Comparison of ENCODE assay signal across 39 cellular contexts in genomic region chr14:81138429-81138828, GRCh38.
"Had no signal": no experiment of that assay in that cellular context is flagged by ENCODE, and none has a peak within 500 bp of the region (broad histone marks: within the 10 kb centered on the region; RNA-seq: fewer than 3 reads in every experiment).

No MANE protein-coding gene starts in this region.

- H3K36me3 Mint-ChIP-seq: activated naive CD4-positive, alpha-beta T cell treated with anti-CD3 and anti-CD28 coated beads, Interleukin-2, amount 10 ng/mL, durations not matched to agents 7 days and 5 days; activated naive CD4-positive, alpha-beta T cell treated with anti-CD3 and anti-CD28 coated beads, Interleukin-2, amount 50 U/mL, for 24 hours; activated naive CD8-positive, alpha-beta T cell; activated naive CD8-positive, alpha-beta T cell treated with anti-CD3 and anti-CD28 coated beads for 36 hours; brain had no signal

- H3K4me1 Mint-ChIP-seq: activated naive CD4-positive, alpha-beta T cell treated with anti-CD3 and anti-CD28 coated beads, Interleukin-2, amount 10 ng/mL, durations not matched to agents 7 days and 5 days; activated naive CD4-positive, alpha-beta T cell treated with anti-CD3 and anti-CD28 coated beads, Interleukin-2, amount 50 U/mL, for 24 hours; activated naive CD8-positive, alpha-beta T cell treated with anti-CD3 and anti-CD28 coated beads for 36 hours; activated naive CD8-positive, alpha-beta T cell treated with anti-CD3 and anti-CD28 coated beads, Interleukin-2, amount 10 ng/mL, durations not matched to agents 7 days and 5 days; activated naive CD8-positive, alpha-beta T cell treated with anti-CD3 and anti-CD28 coated beads, Interleukin-2, amount 50 U/mL, for 24 hours; activated T-helper 17 cell treated with anti-CD3 and anti-CD28 coated beads, Interleukin-2, amount 50 U/mL, for 72 hours; brain; central memory CD8-positive, alpha-beta T cell had no signal

- H3K4me1 ChIP-seq: adrenal gland, ascending aorta, body of pancreas, breast epithelium had no signal

- H3K27ac ChIP-seq: adrenal gland, ascending aorta, body of pancreas, brain microvascular endothelial cell, breast epithelium, cardiac muscle cell had no signal

- H3K9me3 Mint-ChIP-seq: activated naive CD4-positive, alpha-beta T cell treated with anti-CD3 and anti-CD28 coated beads for 36 hours; activated naive CD4-positive, alpha-beta T cell treated with anti-CD3 and anti-CD28 coated beads, Interleukin-2, amount 10 ng/mL, durations not matched to agents 7 days and 5 days; activated naive CD4-positive, alpha-beta T cell treated with anti-CD3 and anti-CD28 coated beads, Interleukin-2, amount 50 U/mL, for 24 hours; activated naive CD8-positive, alpha-beta T cell treated with anti-CD3 and anti-CD28 coated beads for 36 hours; activated naive CD8-positive, alpha-beta T cell treated with anti-CD3 and anti-CD28 coated beads, Interleukin-2, amount 10 ng/mL, durations not matched to agents 7 days and 5 days; activated naive CD8-positive, alpha-beta T cell treated with anti-CD3 and anti-CD28 coated beads, Interleukin-2, amount 50 U/mL, for 24 hours; activated T-cell treated with anti-CD3 and anti-CD28 coated beads, Interleukin-2, amount 50 U/mL, for 24 hours; activated T-cell treated with anti-CD3 and anti-CD28 coated beads, Interleukin-2, amount 50 U/mL, for 4 hours; activated T-cell treated with anti-CD3 and anti-CD28 coated beads, Interleukin-2, amount 50 U/mL, for 72 hours; activated T-helper 1 cell treated with anti-CD3 and anti-CD28 coated beads, Interleukin-12 subunit alpha, Interleukin-12 subunit beta, Interleukin-2, Interleukin-4 antibody, amounts not matched to agents 30 ng/mL and 10 ng/mL and 1 ng/mL, durations not matched to agents 14 hours and 24 hours and 36 hours; activated T-helper 2 cell treated with anti-CD3 and anti-CD28 coated beads, Interferon-gamma antibody, Interleukin-2, Interleukin-4, amounts not matched to agents 10 μg/mL and 5 μg/mL and 100 μg/mL, durations not matched to agents 14 hours and 24 hours and 36 hours; central memory CD8-positive, alpha-beta T cell had no signal

- H3K9me3 ChIP-seq: ascending aorta, body of pancreas, breast epithelium had no signal

- H3K27me3 ChIP-seq: adrenal gland, ascending aorta, body of pancreas, brain microvascular endothelial cell, breast epithelium, cardiac muscle cell had no signal

- ATAC-seq: activated naive CD4-positive, alpha-beta T cell treated with anti-CD3 and anti-CD28 coated beads, Interleukin-2, amount 50 U/mL, for 72 hours; activated naive CD8-positive, alpha-beta T cell treated with anti-CD3 and anti-CD28 coated beads, Interleukin-2, amount 50 U/mL, for 24 hours; activated T-cell treated with anti-CD3 and anti-CD28 coated beads, Interleukin-2, amount 50 U/mL, for 4 hours; activated T-cell treated with anti-CD3 and anti-CD28 coated beads, Interleukin-2, amount 50 U/mL, for 72 hours; activated T-helper 17 cell treated with anti-CD3 and anti-CD28 coated beads, Interleukin-2, amount 50 U/mL, for 72 hours; body of pancreas had no signal

- DNase-seq: activated effector memory CD4-positive, alpha-beta T cell treated with anti-CD3 and anti-CD28 coated beads, Interleukin-2, amount 50 U/mL, for 16 hours; activated effector memory CD4-positive, alpha-beta T cell treated with Interleukin-2 at 50 U/mL for 16 hours; activated gamma-delta T cell; activated gamma-delta T cell treated with Interleukin-2 at 50 U/mL for 16 hours; activated naive CD4-positive, alpha-beta T cell; activated naive CD4-positive, alpha-beta T cell treated with anti-CD3 and anti-CD28 coated beads for 36 hours; activated naive CD4-positive, alpha-beta T cell treated with anti-CD3 and anti-CD28 coated beads, Interleukin-2, amount 10 ng/mL, durations not matched to agents 7 days and 5 days; activated naive CD4-positive, alpha-beta T cell treated with anti-CD3 and anti-CD28 coated beads, Interleukin-2, amount 50 U/mL, for 16 hours; activated naive CD4-positive, alpha-beta T cell treated with Interleukin-2 at 50 U/mL for 16 hours; activated naive CD8-positive, alpha-beta T cell treated with anti-CD3 and anti-CD28 coated beads for 36 hours; activated naive CD8-positive, alpha-beta T cell treated with anti-CD3 and anti-CD28 coated beads, Interleukin-2, amount 10 ng/mL, durations not matched to agents 7 days and 5 days; activated naive CD8-positive, alpha-beta T cell treated with anti-CD3 and anti-CD28 coated beads, Interleukin-2, amount 50 U/mL, for 24 hours; activated T-cell treated with anti-CD3 and anti-CD28 coated beads, Interleukin-2, amount 50 U/mL, for 1 hour; activated T-cell treated with anti-CD3 and anti-CD28 coated beads, Interleukin-2, amount 50 U/mL, for 24 hours; activated T-cell treated with anti-CD3 and anti-CD28 coated beads, Interleukin-2, amount 50 U/mL, for 4 hours; activated T-cell treated with anti-CD3 and anti-CD28 coated beads, Interleukin-2, amount 50 U/mL, for 48 hours; activated T-cell treated with anti-CD3 and anti-CD28 coated beads, Interleukin-2, amount 50 U/mL, for 72 hours; adrenal gland; amygdala; anterior cingulate cortex; aorta; body of pancreas; brain microvascular endothelial cell; caudate nucleus; central memory CD4-positive, alpha-beta T cell; cerebellar nuclear complex had no signal

- H3K4me3 Mint-ChIP-seq: activated naive CD4-positive, alpha-beta T cell treated with anti-CD3 and anti-CD28 coated beads for 36 hours; activated naive CD4-positive, alpha-beta T cell treated with anti-CD3 and anti-CD28 coated beads, Interleukin-2, amount 10 ng/mL, durations not matched to agents 7 days and 5 days; activated naive CD4-positive, alpha-beta T cell treated with anti-CD3 and anti-CD28 coated beads, Interleukin-2, amount 50 U/mL, for 24 hours; activated naive CD8-positive, alpha-beta T cell; activated naive CD8-positive, alpha-beta T cell treated with anti-CD3 and anti-CD28 coated beads for 36 hours; activated naive CD8-positive, alpha-beta T cell treated with anti-CD3 and anti-CD28 coated beads, Interleukin-2, amount 10 ng/mL, durations not matched to agents 7 days and 5 days; activated naive CD8-positive, alpha-beta T cell treated with anti-CD3 and anti-CD28 coated beads, Interleukin-2, amount 50 U/mL, for 24 hours; activated T-cell treated with anti-CD3 and anti-CD28 coated beads, Interleukin-2, amount 50 U/mL, for 24 hours; activated T-cell treated with anti-CD3 and anti-CD28 coated beads, Interleukin-2, amount 50 U/mL, for 4 hours; activated T-cell treated with anti-CD3 and anti-CD28 coated beads, Interleukin-2, amount 50 U/mL, for 72 hours; activated T-helper 1 cell treated with anti-CD3 and anti-CD28 coated beads, Interleukin-12 subunit alpha, Interleukin-12 subunit beta, Interleukin-2, Interleukin-4 antibody, amounts not matched to agents 30 ng/mL and 10 ng/mL and 1 ng/mL, durations not matched to agents 14 hours and 24 hours and 36 hours; activated T-helper 17 cell treated with anti-CD3 and anti-CD28 coated beads, Interleukin-2, amount 50 U/mL, for 72 hours; brain; central memory CD8-positive, alpha-beta T cell had no signal

- H3K4me3 ChIP-seq: adrenal gland, ascending aorta, body of pancreas, breast epithelium, cardiac muscle cell had no signal

- H3K36me3 ChIP-seq: adrenal gland, ascending aorta, brain microvascular endothelial cell, breast epithelium, cardiac muscle cell had no signal

- FAIRE-seq: astrocyte, bronchial epithelial cell had no signal

- H3K27ac Mint-ChIP-seq: activated naive CD4-positive, alpha-beta T cell treated with anti-CD3 and anti-CD28 coated beads for 36 hours; activated naive CD4-positive, alpha-beta T cell treated with anti-CD3 and anti-CD28 coated beads, Interleukin-2, amount 10 ng/mL, durations not matched to agents 7 days and 5 days; activated naive CD4-positive, alpha-beta T cell treated with anti-CD3 and anti-CD28 coated beads, Interleukin-2, amount 50 U/mL, for 24 hours; activated naive CD4-positive, alpha-beta T cell treated with anti-CD3 and anti-CD28 coated beads, Interleukin-2, amount 50 U/mL, for 72 hours; activated naive CD8-positive, alpha-beta T cell; activated naive CD8-positive, alpha-beta T cell treated with anti-CD3 and anti-CD28 coated beads for 36 hours; activated naive CD8-positive, alpha-beta T cell treated with anti-CD3 and anti-CD28 coated beads, Interleukin-2, amount 10 ng/mL, durations not matched to agents 7 days and 5 days; activated naive CD8-positive, alpha-beta T cell treated with anti-CD3 and anti-CD28 coated beads, Interleukin-2, amount 50 U/mL, for 24 hours; activated T-cell treated with anti-CD3 and anti-CD28 coated beads, Interleukin-2, amount 50 U/mL, for 24 hours; activated T-cell treated with anti-CD3 and anti-CD28 coated beads, Interleukin-2, amount 50 U/mL, for 72 hours; activated T-helper 1 cell treated with anti-CD3 and anti-CD28 coated beads, Interleukin-12 subunit alpha, Interleukin-12 subunit beta, Interleukin-2, Interleukin-4 antibody, amounts not matched to agents 30 ng/mL and 10 ng/mL and 1 ng/mL, durations not matched to agents 14 hours and 24 hours and 36 hours; activated T-helper 17 cell treated with anti-CD3 and anti-CD28 coated beads, Interleukin-2, amount 50 U/mL, for 72 hours; activated T-helper 2 cell treated with anti-CD3 and anti-CD28 coated beads, Interferon-gamma antibody, Interleukin-2, Interleukin-4, amounts not matched to agents 10 μg/mL and 5 μg/mL and 100 μg/mL, durations not matched to agents 14 hours and 24 hours and 36 hours; brain had no signal

- H3K27me3 Mint-ChIP-seq: activated naive CD4-positive, alpha-beta T cell treated with anti-CD3 and anti-CD28 coated beads, Interleukin-2, amount 10 ng/mL, durations not matched to agents 7 days and 5 days; activated naive CD4-positive, alpha-beta T cell treated with anti-CD3 and anti-CD28 coated beads, Interleukin-2, amount 50 U/mL, for 24 hours; activated naive CD8-positive, alpha-beta T cell; activated naive CD8-positive, alpha-beta T cell treated with anti-CD3 and anti-CD28 coated beads for 36 hours; activated naive CD8-positive, alpha-beta T cell treated with anti-CD3 and anti-CD28 coated beads, Interleukin-2, amount 10 ng/mL, durations not matched to agents 7 days and 5 days; activated naive CD8-positive, alpha-beta T cell treated with anti-CD3 and anti-CD28 coated beads, Interleukin-2, amount 50 U/mL, for 24 hours; activated T-cell treated with anti-CD3 and anti-CD28 coated beads, Interleukin-2, amount 50 U/mL, for 24 hours; activated T-helper 17 cell treated with anti-CD3 and anti-CD28 coated beads, Interleukin-2, amount 50 U/mL, for 72 hours; central memory CD8-positive, alpha-beta T cell had no signal
